Comparison of ENCODE assay signal across 10 cellular contexts in the genomic region with DNA sequence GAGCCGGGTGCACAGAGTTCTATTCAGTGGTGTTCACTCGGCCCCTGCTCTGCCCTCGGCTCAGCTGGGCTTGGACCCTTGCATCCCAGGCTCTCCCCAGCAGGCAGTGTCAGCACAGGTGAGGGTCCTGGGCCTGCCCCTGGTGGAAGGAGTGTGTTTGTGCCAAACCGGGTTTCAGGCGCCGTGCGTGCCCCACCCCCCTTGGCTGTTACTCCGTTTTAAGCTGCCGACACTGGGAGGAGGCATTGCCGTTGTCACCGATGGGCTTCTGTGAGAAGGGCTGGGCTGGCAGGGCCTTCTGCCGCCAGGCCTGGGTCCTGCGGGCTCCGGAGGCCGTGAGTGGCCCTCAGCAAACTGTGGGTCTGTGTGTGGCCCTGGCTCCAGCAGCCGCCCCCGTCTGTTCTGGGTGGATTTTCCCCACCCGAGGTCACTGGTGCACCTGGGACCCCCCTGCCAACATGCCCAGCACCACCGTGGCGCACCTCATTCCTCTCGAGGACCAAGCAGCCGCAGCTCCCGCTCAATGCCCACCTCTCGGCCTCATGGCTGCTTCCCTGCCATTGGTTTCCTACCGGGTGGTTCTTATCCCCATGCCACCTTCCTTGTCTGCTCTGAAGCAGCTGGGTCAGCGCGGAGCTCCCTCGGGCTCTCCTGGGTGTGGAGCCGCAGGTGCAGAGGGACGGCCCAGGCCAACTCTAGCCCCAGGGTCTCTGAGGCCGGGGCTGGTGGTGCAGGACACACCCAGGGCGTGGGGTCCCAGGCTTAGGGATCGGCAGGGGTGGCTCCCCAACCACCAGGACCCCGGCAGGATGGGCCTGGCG. TPM values are rescaled to one million over a fixed set of nuclear protein-coding genes. Genes with fewer than 3 reads are reported as not detected.
DNase-seq lines count a peak whose midpoint lies in the region; ATAC-seq, FAIRE-seq and TF ChIP-seq lines count a peak whose summit lies in the region.
"Had no signal": no experiment of that assay in that cellular context is flagged by ENCODE, and none has a peak within 500 bp of the region (broad histone marks: within the 10 kb centered on the region; RNA-seq: fewer than 3 reads in every experiment).

No MANE protein-coding gene starts in this region.

- H3K4me3 Mint-ChIP-seq in GM23338 (no peak overlapping the region), naive B cell (peak overlapping the region in 3 of 8 donors; percentile 6 to 75 (median 12))
- H3K4me3 Mint-ChIP-seq in activated CD4-positive, alpha-beta memory T cell treated with anti-CD3 and anti-CD28 coated beads, Interleukin-2, amount 10 ng/mL, durations not matched to agents 7 days and 5 days, result no peak overlapping the region

- FAIRE-seq in RCC 7860 (lab: Jason Lieb, UNC), result no peak
- FAIRE-seq in frontal cortex (lab: Jason Lieb, UNC), result no peak

- no peaks in the 10 kb centered on the region for H3F3A ChIP-seq in GM23338 (replicated peaks; ENCODE audit: low read depth)

- no peaks in the 10 kb centered on the region for H4K20me1 ChIP-seq in GM23338 (replicated peaks; ENCODE audit: insufficient read depth)

- no peaks in the 10 kb centered on the region for H3K36me3 Mint-ChIP-seq in GM23338 (ENCODE audit: low read depth)
- H3K36me3 Mint-ChIP-seq in activated CD4-positive, alpha-beta memory T cell treated with anti-CD3 and anti-CD28 coated beads, Interleukin-2, amount 10 ng/mL, durations not matched to agents 7 days and 5 days (ENCODE audit: low read depth), result peaks cover 22% of the 10 kb centered on the region
- no peaks in the 10 kb centered on the region for H3K36me3 Mint-ChIP-seq in naive B cell

- H3K4me2 ChIP-seq in GM23338, result no peak overlapping the region

- H3K9me3 Mint-ChIP-seq in GM23338 (0 out of 3 replicates have a peak, but pooled peaks cover 3% of the 10 kb centered on the region), naive B cell (peaks cover 0 to 6% (median 0%) of the 10 kb centered on the region in 7 donors)
- H3K9me3 Mint-ChIP-seq in activated CD4-positive, alpha-beta memory T cell treated with anti-CD3 and anti-CD28 coated beads, Interleukin-2, amount 10 ng/mL, durations not matched to agents 7 days and 5 days, result no peaks in the 10 kb centered on the region

- H3K79me2 ChIP-seq in GM23338 (replicated peaks; ENCODE audit: insufficient read depth), result no peaks in the 10 kb centered on the region

- no peak for TF ChIP-seq CTCF in GM23338 (conservative IDR thresholded peaks at IDR 0.05; ENCODE audit: low read depth in 2 of 2)

- H3K27me3 ChIP-seq in GM23338 (ENCODE audit: insufficient read depth), result no peaks in the 10 kb centered on the region

- peaks cover 18% of the 10 kb centered on the region for H3K4me1 Mint-ChIP-seq in GM23338
- peaks cover 42% of the 10 kb centered on the region for H3K4me1 Mint-ChIP-seq in activated CD4-positive, alpha-beta memory T cell treated with anti-CD3 and anti-CD28 coated beads, Interleukin-2, amount 10 ng/mL, durations not matched to agents 7 days and 5 days
- H3K4me1 Mint-ChIP-seq in naive B cell, result peaks cover 37 to 49% (median 41%) of the 10 kb centered on the region in 3 donors

- 0 out of 2 replicates have a peak, but pooled peaks cover 4% of the 10 kb centered on the region for H3K9me2 ChIP-seq in GM23338 (ENCODE audit: insufficient read depth)

- H3K27ac Mint-ChIP-seq in GM23338 (no peak overlapping the region), naive B cell (peak overlapping the region in 4 of 6 donors; percentile 60 to 99 (median 94))
- no peak overlapping the region for H3K27ac Mint-ChIP-seq in activated CD4-positive, alpha-beta memory T cell treated with anti-CD3 and anti-CD28 coated beads, Interleukin-2, amount 10 ng/mL, durations not matched to agents 7 days and 5 days

- H2AFZ ChIP-seq in GM23338, result peak overlapping the region; percentile 47; the same call in 1 of the 2 replicates

- peaks cover 6% of the 10 kb centered on the region; the same call in 1 of the 2 replicates for H3K4me1 ChIP-seq in GM23338 (ENCODE audit: insufficient read depth)

- peaks cover 15% of the 10 kb centered on the region for H3K27me3 Mint-ChIP-seq in GM23338 (ENCODE audit: insufficient read depth, low read depth, poor library complexity)
- peaks cover 2% of the 10 kb centered on the region for H3K27me3 Mint-ChIP-seq in activated CD4-positive, alpha-beta memory T cell treated with anti-CD3 and anti-CD28 coated beads, Interleukin-2, amount 10 ng/mL, durations not matched to agents 7 days and 5 days
- peaks cover 0 to 22% (median 8%) of the 10 kb centered on the region in 3 donors for H3K27me3 Mint-ChIP-seq in naive B cell

- H3K4me3 ChIP-seq in GM23338, result no peak overlapping the region

- no peaks in the 10 kb centered on the region for H3K36me3 ChIP-seq in GM23338 (ENCODE audit: insufficient read depth)
- H3K36me3 ChIP-seq: WERI-Rb-1 had no signal

- H3K27ac ChIP-seq in GM23338 (ENCODE audit: low read depth), result peak overlapping the region; percentile 14; the same call in 1 of the 2 replicates
- H3K27ac ChIP-seq: WERI-Rb-1 had no signal

- POLR2A ChIA-PET in activated CD4-positive, alpha-beta memory T cell treated with anti-CD3 and anti-CD28 coated beads, Interleukin-2, amount 10 ng/mL, durations not matched to agents 7 days and 5 days (lab: Charles Lee), result interaction anchor here (1.0 to 1.4 kb wide), 3 partner anchors 22 to 78 kb away, joined by 3 to 4 read pairs (median 3); no protein-coding TSS in a partner anchor

- CTCF ChIA-PET in activated CD4-positive, alpha-beta memory T cell treated with anti-CD3 and anti-CD28 coated beads, Interleukin-2, amount 10 ng/mL, durations not matched to agents 7 days and 5 days (lab: Charles Lee), result no interaction called here

- peak; percentile 27 for ATAC-seq in GM23338
- ATAC-seq in naive B cell (ENCODE audit: low read depth in 2 of 2), result no peak

- peak; percentile 75 for DNase-seq in COLO668 (lab: John Stamatoyannopoulos, UW; ENCODE audit: unreplicated experiment)
- peak; percentile 60 for DNase-seq in GM23338 (ENCODE audit: low spot score)
- peak; percentile 47 for DNase-seq in activated CD4-positive, alpha-beta memory T cell treated with anti-CD3 and anti-CD28 coated beads, Interleukin-2, amount 10 ng/mL, durations not matched to agents 7 days and 5 days
- no peak for DNase-seq in naive B cell
- DNase-seq in RCC 7860 (ENCODE audit: low spot score), result no peak
- DNase-seq in frontal cortex (ENCODE audit: low spot score in 2 of 2), result no peak
- no peak for DNase-seq in SW 1271 (lab: John Stamatoyannopoulos, UW)
- no peak for DNase-seq in cortex of kidney (lab: John Stamatoyannopoulos, UW)
- DNase-seq: NCI-H446 treated with DMSO at 0.1 percent for 48 hours, WERI-Rb-1 had no signal

TF ChIP-seq in GM23338, 12 proteins besides CTCF, POLR2A, EP300 and RAD21 (continues in another document):
- TF ChIP-seq ZNF114 (CRISPR knock-in tag; IDR thresholded peaks at IDR 0.05) (no peak), NANOG (IDR thresholded peaks at IDR 0.05; ENCODE audit: borderline replicate concordance) (no peak), EZH2phosphoT487 (IDR thresholded peaks at IDR 0.05; ENCODE audit: unreplicated experiment) (no peak)
- TF ChIP-seq, protein P1, sequence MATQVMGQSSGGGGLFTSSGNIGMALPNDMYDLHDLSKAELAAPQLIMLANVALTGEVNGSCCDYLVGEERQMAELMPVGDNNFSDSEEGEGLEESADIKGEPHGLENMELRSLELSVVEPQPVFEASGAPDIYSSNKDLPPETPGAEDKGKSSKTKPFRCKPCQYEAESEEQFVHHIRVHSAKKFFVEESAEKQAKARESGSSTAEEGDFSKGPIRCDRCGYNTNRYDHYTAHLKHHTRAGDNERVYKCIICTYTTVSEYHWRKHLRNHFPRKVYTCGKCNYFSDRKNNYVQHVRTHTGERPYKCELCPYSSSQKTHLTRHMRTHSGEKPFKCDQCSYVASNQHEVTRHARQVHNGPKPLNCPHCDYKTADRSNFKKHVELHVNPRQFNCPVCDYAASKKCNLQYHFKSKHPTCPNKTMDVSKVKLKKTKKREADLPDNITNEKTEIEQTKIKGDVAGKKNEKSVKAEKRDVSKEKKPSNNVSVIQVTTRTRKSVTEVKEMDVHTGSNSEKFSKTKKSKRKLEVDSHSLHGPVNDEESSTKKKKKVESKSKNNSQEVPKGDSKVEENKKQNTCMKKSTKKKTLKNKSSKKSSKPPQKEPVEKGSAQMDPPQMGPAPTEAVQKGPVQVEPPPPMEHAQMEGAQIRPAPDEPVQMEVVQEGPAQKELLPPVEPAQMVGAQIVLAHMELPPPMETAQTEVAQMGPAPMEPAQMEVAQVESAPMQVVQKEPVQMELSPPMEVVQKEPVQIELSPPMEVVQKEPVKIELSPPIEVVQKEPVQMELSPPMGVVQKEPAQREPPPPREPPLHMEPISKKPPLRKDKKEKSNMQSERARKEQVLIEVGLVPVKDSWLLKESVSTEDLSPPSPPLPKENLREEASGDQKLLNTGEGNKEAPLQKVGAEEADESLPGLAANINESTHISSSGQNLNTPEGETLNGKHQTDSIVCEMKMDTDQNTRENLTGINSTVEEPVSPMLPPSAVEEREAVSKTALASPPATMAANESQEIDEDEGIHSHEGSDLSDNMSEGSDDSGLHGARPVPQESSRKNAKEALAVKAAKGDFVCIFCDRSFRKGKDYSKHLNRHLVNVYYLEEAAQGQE (IDR thresholded peaks at IDR 0.05; ENCODE audit: unreplicated experiment), result no peak

RNA-seq across cellular contexts. Expression of a gene that starts 44.3 kb away (rescaled TPM):
- total RNA-seq in GM23338 (2014; rRNA removed; shearing (Covaris generic)), result 24.2 and 31.6 TPM in 2 replicates
- polyA plus RNA-seq in GM23338 (2016; fragmentation: Nextera tagmentation; extraction: Ambion mirVana), result 13.4 and 13.8 TPM in 2 replicates
- total RNA-seq in activated CD4-positive, alpha-beta memory T cell treated with anti-CD3 and anti-CD28 coated beads, Interleukin-2, amount 10 ng/mL, durations not matched to agents 7 days and 5 days, result 10 to 100 TPM; 67.7 to 68.8 TPM
- 10 to 100 TPM; 18.8 to 36.1 (median 22.9) TPM for polyA plus RNA-seq in naive B cell (ENCODE audit: low read depth in 6 of 6)
- total RNA-seq in frontal cortex, result 22.4 TPM

Comparison
In these comparisons a context has a peak if more than half of its experiments do, and no peak if none do; other contexts are left out.
1. DNase-seq: peak in COLO668 (single experiment), GM23338 (single experiment) and activated CD4-positive, alpha-beta memory T cell treated with anti-CD3 and anti-CD28 coated beads, Interleukin-2, amount 10 ng/mL, durations not matched to agents 7 days and 5 days (single experiment); none in naive B cell (single experiment), RCC 7860 (single experiment), frontal cortex (0 of 2), SW 1271 (0 of 2) and cortex of kidney (single experiment).
2. H3K27ac Mint-ChIP-seq: peak in naive B cell (4 of 6); none in GM23338 (single experiment) and activated CD4-positive, alpha-beta memory T cell treated with anti-CD3 and anti-CD28 coated beads, Interleukin-2, amount 10 ng/mL, durations not matched to agents 7 days and 5 days (single experiment).